28 cellular contexts compared by ENCODE assay signal in the genomic region with DNA sequence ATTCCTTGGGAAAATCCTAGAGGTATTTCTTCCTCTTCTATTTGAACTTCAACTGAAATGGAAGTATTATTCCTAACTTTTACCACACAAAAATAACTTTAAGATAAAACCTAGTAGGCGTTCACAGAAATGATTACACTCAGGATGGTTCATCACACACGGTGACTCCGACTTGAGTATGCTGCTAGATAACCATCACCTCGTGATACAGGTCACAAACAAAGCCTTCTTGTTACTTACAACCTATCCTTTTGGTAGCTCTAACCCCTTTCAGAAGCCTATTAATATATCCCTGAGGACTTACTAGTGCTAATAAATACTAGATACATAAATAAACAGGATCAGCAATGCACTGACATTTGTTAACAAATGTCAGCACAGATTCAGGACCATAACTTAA.
DNase-seq lines count a peak whose midpoint lies in the region; ATAC-seq and TF ChIP-seq lines count a peak whose summit lies in the region.
"Had no signal": no experiment of that assay in that cellular context is flagged by ENCODE, and none has a peak within 500 bp of the region (broad histone marks: within the 10 kb centered on the region; RNA-seq: fewer than 3 reads in every experiment).

No MANE protein-coding gene starts in this region.

- H2AFZ ChIP-seq in GM23248 (no peak overlapping the region), SK-N-SH (ENCODE audit: low read depth) (no peak overlapping the region)

- H3K9me3 ChIP-seq in GM23248 (ENCODE audit: low read depth), result no peaks in the 10 kb centered on the region
- no peaks in the 10 kb centered on the region for H3K9me3 ChIP-seq in SK-N-SH
- H3K9me3 ChIP-seq in skeletal muscle satellite cell (replicated peaks; ENCODE audit: low read length), result no peaks in the 10 kb centered on the region
- H3K9me3 ChIP-seq: spleen had no signal

- in situ Hi-C loops in GM23248 (cut with MboI), result no loop called here

- CTCF ChIA-PET in SK-N-SH (lab: Yijun Ruan, JAX), result interaction anchor here (1.0 to 9.2 kb wide), 6 partner anchors 9 to 254 kb away, joined by 3 to 81 read pairs (median 4); a partner anchor contains a TSS

- H3K27ac ChIP-seq in GM23248 (peak overlapping the region; percentile 75), SK-N-SH (ENCODE audit: low read depth in 2 of 2, low read length in 1 of 2) (peak overlapping the region; percentile 39 to 78), epithelial cell of prostate (peak overlapping the region; percentile 27)
- H3K27ac ChIP-seq: cardiac muscle cell, spleen, WERI-Rb-1 had no signal

- WGBS in GM23248 (ENCODE audit: low coverage in 1 of 2, low lambda C conversion rate in 2 of 2, missing lambda C conversion rate in 2 of 2), 2 experiments, result 46 to 62% methylated on average over 4 of the region's 4 CpGs
- 55% methylated on average over 4 of the region's 4 CpGs for WGBS in SK-N-SH (ENCODE audit: low lambda C conversion rate)

- ATAC-seq in HG03025 (IDR thresholded peaks at IDR 0.05; ENCODE audit: low FRiP score, unreplicated experiment), result no peak
- ATAC-seq: activated CD8-positive, alpha-beta memory T cell treated with anti-CD3 and anti-CD28 coated beads, Interleukin-2, amount 10 ng/mL, durations not matched to agents 7 days and 5 days; activated T-cell treated with anti-CD3 and anti-CD28 coated beads, Interleukin-2, amount 50 U/mL, for 72 hours; naive thymus-derived CD4-positive, alpha-beta T cell; stimulated activated effector memory CD8-positive, alpha-beta T cell treated with anti-CD3 and anti-CD28 coated beads, Interleukin-12 subunit alpha, Interleukin-12 subunit beta, amount 100 ng/mL, for 72 hours had no signal

- H3K36me3 ChIP-seq in GM23248 (ENCODE audit: low read depth) (peaks cover 53% of the 10 kb centered on the region), SK-N-SH (replicated peaks in 1 of 2; ENCODE audit: control insufficient read depth in 1 of 2, insufficient read depth in 2 of 2, low read length in 1 of 2) (peaks cover 50 to 82% of the 10 kb centered on the region in 2 experiments), skeletal muscle satellite cell (ENCODE audit: insufficient read depth, low read length) (peaks cover 64% of the 10 kb centered on the region)

- no peak overlapping the region for H3K4me3 ChIP-seq in GM23248
- H3K4me3 ChIP-seq in SK-N-SH (ENCODE audit: low read depth in 2 of 2, low read length in 1 of 2), result no peak overlapping the region
- H3K4me3 ChIP-seq in skeletal muscle satellite cell (ENCODE audit: low read length), result no peak overlapping the region
- H3K4me3 ChIP-seq: cardiac muscle cell, spleen had no signal

- no peak for TF ChIP-seq RAD21 in SK-N-SH (IDR thresholded peaks at IDR 0.05; ENCODE audit: low read length)

- H3K4me1 ChIP-seq in GM23248 (ENCODE audit: insufficient read depth) (peaks cover 17% of the 10 kb centered on the region), SK-N-SH (ENCODE audit: control insufficient read depth in 1 of 2, insufficient read depth in 2 of 2, low read depth in 1 of 2, low read length in 1 of 2) (peaks cover 10 to 15% of the 10 kb centered on the region in 2 experiments; a peak in 3 of 4 replicates), skeletal muscle satellite cell (ENCODE audit: control insufficient read depth, insufficient read depth, low read length) (peaks cover 31% of the 10 kb centered on the region)

- H3F3A ChIP-seq in GM23248 (ENCODE audit: insufficient read depth) (peaks cover 33% of the 10 kb centered on the region), SK-N-SH (replicated peaks; ENCODE audit: insufficient read depth) (peaks cover 31% of the 10 kb centered on the region)

- no peaks in the 10 kb centered on the region for H3K27me3 ChIP-seq in GM23248 (replicated peaks; ENCODE audit: insufficient read depth)
- H3K27me3 ChIP-seq in SK-N-SH (ENCODE audit: insufficient read depth), result no peaks in the 10 kb centered on the region
- no peaks in the 10 kb centered on the region for H3K27me3 ChIP-seq in skeletal muscle satellite cell (ENCODE audit: control insufficient read depth, insufficient read depth, low read length)
- H3K27me3 ChIP-seq: cardiac muscle cell, spleen had no signal

- peak; percentile 52 for DNase-seq in GM23248
- no peak for DNase-seq in SK-N-SH
- DNase-seq in epithelial cell of prostate (ENCODE audit: low read depth, low spot score), result no peak
- no peak for DNase-seq in T-helper 9 cell
- no peak for DNase-seq in NCI-H510A treated with DMSO at 0.1 percent for 48 hours (lab: John Stamatoyannopoulos, UW)
- DNase-seq: activated CD4-positive, alpha-beta T cell treated with anti-CD3 and anti-CD28 coated beads, Interleukin-2, amount 10 ng/mL, durations not matched to agents 7 days and 5 days; activated CD8-positive, alpha-beta memory T cell treated with anti-CD3 and anti-CD28 coated beads, Interleukin-2, amount 10 ng/mL, durations not matched to agents 7 days and 5 days; activated naive CD4-positive, alpha-beta T cell treated with anti-CD3 and anti-CD28 coated beads, Interleukin-2, amount 10 ng/mL, durations not matched to agents 7 days and 5 days; activated T-cell treated with anti-CD3 and anti-CD28 coated beads, Interleukin-2, amount 50 U/mL, for 72 hours; amygdala; CD4-positive, CD25-positive, alpha-beta regulatory T cell; DMS 273 treated with DMSO at 0.1 percent for 48 hours; KBM-7; mesendoderm; MM.1S; naive thymus-derived CD4-positive, alpha-beta T cell; NCI-H146; NCI-H524 treated with DMSO at 0.1 percent for 48 hours; occipital lobe; RPMI8226; spleen; stimulated activated CD4-positive, alpha-beta T cell treated with anti-CD3 and anti-CD28 coated beads, Interleukin-2, amount 100 ng/mL, for 48 hours; substantia nigra; WERI-Rb-1 had no signal

- H3K4me2 ChIP-seq in GM23248 (ENCODE audit: unreplicated experiment) (peak overlapping the region; percentile 52), SK-N-SH (peak overlapping the region; percentile 44; the same call in 1 of the 2 replicates), skeletal muscle satellite cell (ENCODE audit: low read length) (peak overlapping the region; percentile 45)

- POLR2A ChIA-PET in SK-N-SH (lab: Yijun Ruan, JAX), result no interaction called here

- H3K79me2 ChIP-seq in GM23248 (ENCODE audit: insufficient read depth), result peaks cover 52% of the 10 kb centered on the region
- peaks cover 22% of the 10 kb centered on the region; the same call in 1 of the 2 replicates for H3K79me2 ChIP-seq in SK-N-SH (ENCODE audit: insufficient read depth)

- TF ChIP-seq EP300 in SK-N-SH (IDR thresholded peaks at IDR 0.05; ENCODE audit: borderline replicate concordance in 1 of 2, low read depth in 1 of 2, low read length in 1 of 2), result no peak

- H3K9ac ChIP-seq in GM23248, result peak overlapping the region; percentile 49; the same call in 1 of the 2 replicates
- H3K9ac ChIP-seq in SK-N-SH, result no peak overlapping the region
- no peak overlapping the region for H3K9ac ChIP-seq in skeletal muscle satellite cell (ENCODE audit: low read depth, low read length)

- H3K9me2 ChIP-seq in GM23248 (ENCODE audit: insufficient read depth) (no peaks in the 10 kb centered on the region), SK-N-SH (no peaks in the 10 kb centered on the region)

- H4K20me1 ChIP-seq in GM23248 (ENCODE audit: insufficient read depth), result no peaks in the 10 kb centered on the region
- H4K20me1 ChIP-seq in SK-N-SH (ENCODE audit: insufficient read depth), result peaks cover 7% of the 10 kb centered on the region

- no peak for TF ChIP-seq CTCF in SK-N-SH (IDR thresholded peaks at IDR 0.05)

TF ChIP-seq in SK-N-SH, 30 proteins besides CTCF, POLR2A, EP300 and RAD21:
- TF ChIP-seq FOXM1 (IDR thresholded peaks at IDR 0.05; ENCODE audit: low read depth), result no peak
- TF ChIP-seq RFX5 (IDR thresholded peaks at IDR 0.05; ENCODE audit: low read length), result no peak
- no peak for TF ChIP-seq GABPA (IDR thresholded peaks at IDR 0.05; ENCODE audit: low read depth)
- no peak for TF ChIP-seq SMC3 (IDR thresholded peaks at IDR 0.05; ENCODE audit: low read depth, low read length)
- TF ChIP-seq, protein P1, sequence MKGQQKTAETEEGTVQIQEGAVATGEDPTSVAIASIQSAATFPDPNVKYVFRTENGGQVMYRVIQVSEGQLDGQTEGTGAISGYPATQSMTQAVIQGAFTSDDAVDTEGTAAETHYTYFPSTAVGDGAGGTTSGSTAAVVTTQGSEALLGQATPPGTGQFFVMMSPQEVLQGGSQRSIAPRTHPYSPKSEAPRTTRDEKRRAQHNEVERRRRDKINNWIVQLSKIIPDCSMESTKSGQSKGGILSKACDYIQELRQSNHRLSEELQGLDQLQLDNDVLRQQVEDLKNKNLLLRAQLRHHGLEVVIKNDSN (IDR thresholded peaks at IDR 0.05; ENCODE audit: borderline replicate concordance, low read depth), result no peak
- no peak for TF ChIP-seq RXRA (IDR thresholded peaks at IDR 0.05; ENCODE audit: borderline replicate concordance, low read depth)
- TF ChIP-seq RCOR1 (IDR thresholded peaks at IDR 0.05; ENCODE audit: low read length), result no peak
- TF ChIP-seq GATA2 (CRISPR knock-in tag; IDR thresholded peaks at IDR 0.05), result no peak
- TF ChIP-seq EZH2phosphoT487 (IDR thresholded peaks at IDR 0.05; ENCODE audit: borderline replicate concordance, low read depth), result no peak
- TF ChIP-seq, protein P2, sequence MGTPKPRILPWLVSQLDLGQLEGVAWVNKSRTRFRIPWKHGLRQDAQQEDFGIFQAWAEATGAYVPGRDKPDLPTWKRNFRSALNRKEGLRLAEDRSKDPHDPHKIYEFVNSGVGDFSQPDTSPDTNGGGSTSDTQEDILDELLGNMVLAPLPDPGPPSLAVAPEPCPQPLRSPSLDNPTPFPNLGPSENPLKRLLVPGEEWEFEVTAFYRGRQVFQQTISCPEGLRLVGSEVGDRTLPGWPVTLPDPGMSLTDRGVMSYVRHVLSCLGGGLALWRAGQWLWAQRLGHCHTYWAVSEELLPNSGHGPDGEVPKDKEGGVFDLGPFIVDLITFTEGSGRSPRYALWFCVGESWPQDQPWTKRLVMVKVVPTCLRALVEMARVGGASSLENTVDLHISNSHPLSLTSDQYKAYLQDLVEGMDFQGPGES (IDR thresholded peaks at IDR 0.05; ENCODE audit: low read depth, low read length), result no peak
